Comparison of ENCODE assay signal across 8 cellular contexts in the genomic region with DNA sequence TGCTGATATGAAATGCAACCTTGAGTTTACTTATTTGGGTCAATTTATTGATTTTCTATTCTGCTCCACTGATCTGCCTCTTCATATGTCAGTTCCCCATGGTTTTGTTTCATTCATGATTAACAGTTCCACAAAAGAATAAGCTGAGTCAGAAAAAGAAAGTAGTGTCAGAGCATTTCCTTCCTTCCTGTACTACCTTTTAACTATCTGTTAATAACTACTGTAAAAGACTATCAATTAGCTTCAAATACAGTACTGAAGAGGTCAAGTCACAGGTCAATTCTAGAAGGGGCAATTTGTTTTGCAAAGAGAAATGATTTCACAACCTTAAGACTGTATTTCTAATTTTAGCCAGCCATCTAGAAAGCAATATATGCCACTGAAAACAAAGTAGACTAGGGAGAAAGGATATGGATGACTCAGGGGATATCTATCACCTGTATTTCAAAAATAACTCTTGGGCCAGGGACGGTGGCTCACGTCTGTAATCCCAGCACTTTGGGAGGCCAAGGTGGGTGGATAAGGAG.
DNase-seq lines count a peak whose midpoint lies in the region; ATAC-seq and TF ChIP-seq lines count a peak whose summit lies in the region.
"Had no signal": no experiment of that assay in that cellular context is flagged by ENCODE, and none has a peak within 500 bp of the region (broad histone marks: within the 10 kb centered on the region; RNA-seq: fewer than 3 reads in every experiment).

No MANE protein-coding gene starts in this region.

- no peaks in the 10 kb centered on the region for H3K4me1 ChIP-seq in GM23338 (ENCODE audit: insufficient read depth)

- peaks cover 100% of the 10 kb centered on the region for H3K79me2 ChIP-seq in GM23338 (replicated peaks; ENCODE audit: insufficient read depth)

- no peak overlapping the region for H3K4me3 Mint-ChIP-seq in GM23338
- no peak overlapping the region for H3K4me3 Mint-ChIP-seq in mesothelial cell of epicardium
- no peak overlapping the region for H3K4me3 Mint-ChIP-seq in type B pancreatic cell
- H3K4me3 Mint-ChIP-seq: activated naive CD4-positive, alpha-beta T cell treated with anti-CD3 and anti-CD28 coated beads, Interleukin-2, amount 50 U/mL, for 24 hours had no signal

- intact Hi-C loops in head of caudate nucleus (cut with DNase I), result no loop called here

- TF ChIP-seq CTCF in GM23338 (conservative IDR thresholded peaks at IDR 0.05; ENCODE audit: low read depth in 2 of 2) (no peak), mesothelial cell of epicardium (IDR thresholded peaks at IDR 0.05; ENCODE audit: unreplicated experiment) (no peak), type B pancreatic cell (conservative IDR thresholded peaks at IDR 0.05) (no peak)

- H3K9me3 Mint-ChIP-seq in GM23338 (no peaks in the 10 kb centered on the region), mesothelial cell of epicardium (no peaks in the 10 kb centered on the region), type B pancreatic cell (no peaks in the 10 kb centered on the region)
- H3K9me3 Mint-ChIP-seq: activated naive CD4-positive, alpha-beta T cell treated with anti-CD3 and anti-CD28 coated beads, Interleukin-2, amount 50 U/mL, for 24 hours had no signal

- H3K36me3 Mint-ChIP-seq in GM23338 (ENCODE audit: low read depth), result peaks cover 30% of the 10 kb centered on the region
- H3K36me3 Mint-ChIP-seq in mesothelial cell of epicardium, result peaks cover 11% of the 10 kb centered on the region
- peaks cover 27% of the 10 kb centered on the region for H3K36me3 Mint-ChIP-seq in type B pancreatic cell

- no peaks in the 10 kb centered on the region for H3K27me3 ChIP-seq in GM23338 (ENCODE audit: insufficient read depth)

- no peaks in the 10 kb centered on the region for H3F3A ChIP-seq in GM23338 (replicated peaks; ENCODE audit: low read depth)

- no peak overlapping the region for H2AFZ ChIP-seq in GM23338

- no peaks in the 10 kb centered on the region; the same call in 1 of the 2 replicates for H3K36me3 ChIP-seq in GM23338 (ENCODE audit: insufficient read depth)

- H3K27ac ChIP-seq in GM23338 (ENCODE audit: low read depth), result peak overlapping the region; percentile 64; the same call in 1 of the 2 replicates

- peaks cover 17% of the 10 kb centered on the region; the same call in 2 of the 3 replicates for H3K4me1 Mint-ChIP-seq in GM23338
- H3K4me1 Mint-ChIP-seq in mesothelial cell of epicardium, result peaks cover 21% of the 10 kb centered on the region
- peaks cover 12% of the 10 kb centered on the region for H3K4me1 Mint-ChIP-seq in type B pancreatic cell (ENCODE audit: unreplicated experiment)

- no peak overlapping the region for H3K4me2 ChIP-seq in GM23338

- H3K27me3 Mint-ChIP-seq in GM23338 (ENCODE audit: insufficient read depth, low read depth, poor library complexity), result peaks cover 5% of the 10 kb centered on the region
- H3K27me3 Mint-ChIP-seq in mesothelial cell of epicardium (ENCODE audit: low read depth), result no peaks in the 10 kb centered on the region
- H3K27me3 Mint-ChIP-seq in type B pancreatic cell, result no peaks in the 10 kb centered on the region
- H3K27me3 Mint-ChIP-seq: activated naive CD4-positive, alpha-beta T cell treated with anti-CD3 and anti-CD28 coated beads, Interleukin-2, amount 50 U/mL, for 24 hours had no signal

- no peak overlapping the region for H3K4me3 ChIP-seq in GM23338

- ATAC-seq in GM18907 (IDR thresholded peaks at IDR 0.05; ENCODE audit: unreplicated experiment) (peak; percentile 82), GM23338 (no peak)

- H4K20me1 ChIP-seq in GM23338 (replicated peaks; ENCODE audit: insufficient read depth), result peaks cover 24% of the 10 kb centered on the region

- peaks cover 3% of the 10 kb centered on the region; the same call in 1 of the 2 replicates for H3K9me2 ChIP-seq in GM23338 (ENCODE audit: insufficient read depth)

- no peak overlapping the region for H3K27ac Mint-ChIP-seq in GM23338
- H3K27ac Mint-ChIP-seq in mesothelial cell of epicardium, result peak overlapping the region; percentile 21
- no peak overlapping the region for H3K27ac Mint-ChIP-seq in type B pancreatic cell
- H3K27ac Mint-ChIP-seq: activated naive CD4-positive, alpha-beta T cell treated with anti-CD3 and anti-CD28 coated beads, Interleukin-2, amount 50 U/mL, for 24 hours had no signal

- no peak for DNase-seq in GM23338 (ENCODE audit: low spot score)
- peak; percentile 63 for DNase-seq in HT1080 (ENCODE audit: low read depth)
- DNase-seq in mesothelial cell of epicardium (ENCODE audit: low spot score in 2 of 2, unreplicated experiment in 2 of 2), result no peak
- no peak for DNase-seq in DMS114 treated with DMSO at 0.1 percent for 48 hours (lab: John Stamatoyannopoulos, UW; ENCODE audit: unreplicated experiment)
- no peak for DNase-seq in head of caudate nucleus
- no peak for DNase-seq in type B pancreatic cell (ENCODE audit: extremely low spot score, unreplicated experiment)

TF ChIP-seq in GM23338, 12 proteins besides CTCF, POLR2A, EP300 and RAD21 (continues in another document):
- no peak for TF ChIP-seq ZNF331 (CRISPR knock-in tag; IDR thresholded peaks at IDR 0.05; ENCODE audit: low read depth)
- TF ChIP-seq POLR2AphosphoS5 (IDR thresholded peaks at IDR 0.05; ENCODE audit: low read depth), result no peak
- TF ChIP-seq EZH2 (IDR thresholded peaks at IDR 0.05; ENCODE audit: low read depth, unreplicated experiment), result no peak
- TF ChIP-seq, protein P1, sequence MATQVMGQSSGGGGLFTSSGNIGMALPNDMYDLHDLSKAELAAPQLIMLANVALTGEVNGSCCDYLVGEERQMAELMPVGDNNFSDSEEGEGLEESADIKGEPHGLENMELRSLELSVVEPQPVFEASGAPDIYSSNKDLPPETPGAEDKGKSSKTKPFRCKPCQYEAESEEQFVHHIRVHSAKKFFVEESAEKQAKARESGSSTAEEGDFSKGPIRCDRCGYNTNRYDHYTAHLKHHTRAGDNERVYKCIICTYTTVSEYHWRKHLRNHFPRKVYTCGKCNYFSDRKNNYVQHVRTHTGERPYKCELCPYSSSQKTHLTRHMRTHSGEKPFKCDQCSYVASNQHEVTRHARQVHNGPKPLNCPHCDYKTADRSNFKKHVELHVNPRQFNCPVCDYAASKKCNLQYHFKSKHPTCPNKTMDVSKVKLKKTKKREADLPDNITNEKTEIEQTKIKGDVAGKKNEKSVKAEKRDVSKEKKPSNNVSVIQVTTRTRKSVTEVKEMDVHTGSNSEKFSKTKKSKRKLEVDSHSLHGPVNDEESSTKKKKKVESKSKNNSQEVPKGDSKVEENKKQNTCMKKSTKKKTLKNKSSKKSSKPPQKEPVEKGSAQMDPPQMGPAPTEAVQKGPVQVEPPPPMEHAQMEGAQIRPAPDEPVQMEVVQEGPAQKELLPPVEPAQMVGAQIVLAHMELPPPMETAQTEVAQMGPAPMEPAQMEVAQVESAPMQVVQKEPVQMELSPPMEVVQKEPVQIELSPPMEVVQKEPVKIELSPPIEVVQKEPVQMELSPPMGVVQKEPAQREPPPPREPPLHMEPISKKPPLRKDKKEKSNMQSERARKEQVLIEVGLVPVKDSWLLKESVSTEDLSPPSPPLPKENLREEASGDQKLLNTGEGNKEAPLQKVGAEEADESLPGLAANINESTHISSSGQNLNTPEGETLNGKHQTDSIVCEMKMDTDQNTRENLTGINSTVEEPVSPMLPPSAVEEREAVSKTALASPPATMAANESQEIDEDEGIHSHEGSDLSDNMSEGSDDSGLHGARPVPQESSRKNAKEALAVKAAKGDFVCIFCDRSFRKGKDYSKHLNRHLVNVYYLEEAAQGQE (IDR thresholded peaks at IDR 0.05; ENCODE audit: unreplicated experiment), result no peak
- TF ChIP-seq STAT1 (IDR thresholded peaks at IDR 0.05; ENCODE audit: unreplicated experiment), result no peak
